In genomic region chr1:21944261-21945074, GRCh38 we compare ENCODE assay signal across 1 cellular context.
A peak's percentile ranks its signal among the peaks of the same experiment; 100 is the strongest.
TF ChIP-seq lines count a peak whose summit lies in the region.

No MANE protein-coding gene starts in this region.

TF ChIP-seq in K562, 482 proteins besides CTCF, POLR2A, EP300 and RAD21:
- 0 out of 2 replicates have a peak, but pooled peaks have one; percentile 43 for TF ChIP-seq ZNF511 (CRISPR knock-in tag; IDR thresholded peaks at IDR 0.05)
- TF ChIP-seq NFRKB (IDR thresholded peaks at IDR 0.05; ENCODE audit: low read depth) = no peak
- TF ChIP-seq ZNF263 (CRISPR knock-in tag; IDR thresholded peaks at IDR 0.05; ENCODE audit: borderline replicate concordance) = no peak
- TF ChIP-seq PCBP2 (IDR thresholded peaks at IDR 0.05; ENCODE audit: low read depth, low read length, poor library complexity, severe bottlenecking) = no peak
- TF ChIP-seq PHB (CRISPR knock-in tag; IDR thresholded peaks at IDR 0.05) = no peak
- TF ChIP-seq GMEB1 (CRISPR knock-in tag; IDR thresholded peaks at IDR 0.05) = no peak
- 0 out of 2 replicates have a peak, but pooled peaks have one; percentile 34 for TF ChIP-seq ATF2 (CRISPR knock-in tag; IDR thresholded peaks at IDR 0.05)
